9 cellular contexts compared by ENCODE assay signal in genomic region chr4:73653695-73654106, GRCh38. TPM values are rescaled to one million over a fixed set of nuclear protein-coding genes. Genes with fewer than 3 reads are reported as not detected.
DNase-seq lines count a peak whose midpoint lies in the region; ATAC-seq and TF ChIP-seq lines count a peak whose summit lies in the region.
"Had no signal": no experiment of that assay in that cellular context is flagged by ENCODE, and none has a peak within 500 bp of the region (broad histone marks: within the 10 kb centered on the region; RNA-seq: fewer than 3 reads in every experiment).

No MANE protein-coding gene starts in this region.

- H3K27ac Mint-ChIP-seq in T-helper 17 cell: no peak overlapping the region
- H3K27ac Mint-ChIP-seq: T-helper 1 cell treated with Interleukin-12 subunit alpha and Interleukin-12 subunit beta and Interleukin-4 antibody, amounts not matched to agents 30 μg/mL and 1 μg/mL, for 36 hours had no signal

- no peaks in the 10 kb centered on the region for H3K36me3 Mint-ChIP-seq in T-helper 17 cell (ENCODE audit: low read depth)

- H3K27ac ChIP-seq in foreskin keratinocyte: no peak overlapping the region

- TF ChIP-seq CTCF in foreskin keratinocyte (conservative IDR thresholded peaks at IDR 0.05): peak; percentile 72

- peak; percentile 48 for DNase-seq in CD1c-positive myeloid dendritic cell (ENCODE audit: extremely low spot score)
- peak; percentile 52 for DNase-seq in NCI-H1436 treated with DMSO at 0.1 percent for 48 hours (lab: John Stamatoyannopoulos, UW)
- DNase-seq in T-helper 17 cell: no peak
- DNase-seq in foreskin keratinocyte: peak in 1 of 2 donors; percentile 42
- DNase-seq in putamen (ENCODE audit: low spot score): peak; percentile 39
- no peak for DNase-seq in T1000 (lab: John Stamatoyannopoulos, UW)

- H3K27me3 Mint-ChIP-seq in T-helper 17 cell: peaks cover 18% of the 10 kb centered on the region

- no peak overlapping the region for H3K4me3 Mint-ChIP-seq in T-helper 17 cell
- H3K4me3 Mint-ChIP-seq: T-helper 1 cell treated with Interleukin-12 subunit alpha and Interleukin-12 subunit beta and Interleukin-4 antibody, amounts not matched to agents 30 μg/mL and 1 μg/mL, for 36 hours had no signal

- H3K9me3 ChIP-seq in T-helper 17 cell (ENCODE audit: control insufficient read depth, low read length, poor library complexity, severe bottlenecking): no peaks in the 10 kb centered on the region

- H3K27me3 ChIP-seq in foreskin keratinocyte: no peaks in the 10 kb centered on the region

- no peaks in the 10 kb centered on the region for H3K4me1 Mint-ChIP-seq in T-helper 17 cell

- ATAC-seq in GM18508 (IDR thresholded peaks at IDR 0.05; ENCODE audit: insufficient read depth, unreplicated experiment) (peak; percentile 69), HG02852 (IDR thresholded peaks at IDR 0.05; ENCODE audit: unreplicated experiment) (peak; percentile 80), T-helper 17 cell (peak; percentile 58), foreskin keratinocyte (peak; percentile 64)

- peaks cover 24% of the 10 kb centered on the region for H3K4me1 ChIP-seq in foreskin keratinocyte

RNA-seq across cellular contexts. Expression of gene RASSF6, which starts 33.5 kb away (rescaled TPM):
- total RNA-seq in T-helper 17 cell (1 to 10 TPM; 1.4 to 1.7 TPM), foreskin keratinocyte (1.2 and 1.3 TPM in 2 replicates)
- 0.45 and 0.69 TPM in 2 replicates for polyA plus RNA-seq in foreskin keratinocyte

Comparison
In these comparisons a context has a peak if more than half of its experiments do, and no peak if none do; other contexts are left out.
1. DNase-seq: peak in CD1c-positive myeloid dendritic cell (single experiment), NCI-H1436 treated with DMSO at 0.1 percent for 48 hours (single experiment) and putamen (single experiment); none in T-helper 17 cell (0 of 3) and T1000 (single experiment).
2. Peak in every context shown above with its lines, with median percentiles within 50 percentile points of each other: ATAC-seq.